ENCODE assay signal across 17 cellular contexts in genomic region chr20:44039741-44040140, GRCh38.
A peak's percentile ranks its signal among the peaks of the same experiment; 100 is the strongest.
DNase-seq lines count a peak whose midpoint lies in the region; ATAC-seq and TF ChIP-seq lines count a peak whose summit lies in the region.
"Had no signal": no experiment of that assay in that cellular context is flagged by ENCODE, and none has a peak within 500 bp of the region (broad histone marks: within the 10 kb centered on the region; RNA-seq: fewer than 3 reads in every experiment).

No MANE protein-coding gene starts in this region.

- H3K27me3 Mint-ChIP-seq in stimulated activated naive CD8-positive, alpha-beta T cell treated with anti-CD3 and anti-CD28 coated beads, Interleukin-15, amount 100 ng/mL, for 72 hours, result peaks cover 42% of the 10 kb centered on the region
- H3K27me3 Mint-ChIP-seq: CD4-positive, CD25-positive, alpha-beta regulatory T cell had no signal

- H3K4me3 Mint-ChIP-seq in stimulated activated naive CD8-positive, alpha-beta T cell treated with anti-CD3 and anti-CD28 coated beads, Interleukin-15, amount 100 ng/mL, for 72 hours, result no peak overlapping the region
- H3K4me3 Mint-ChIP-seq: CD4-positive, CD25-positive, alpha-beta regulatory T cell had no signal

- BruUV-seq in A673 (replicated peaks; lab: Mats Ljungman, UMichigan), result no TSS peak

- no peak for ATAC-seq in stimulated activated naive CD8-positive, alpha-beta T cell treated with anti-CD3 and anti-CD28 coated beads, Interleukin-15, Interleukin-2, amounts not matched to agents 100 U/mL and 50 U/mL, for 24 hours
- ATAC-seq in stimulated activated naive CD8-positive, alpha-beta T cell treated with anti-CD3 and anti-CD28 coated beads, Interleukin-15, amount 100 ng/mL, for 72 hours, result no peak
- ATAC-seq in left lobe of liver, result no peak
- no peak for ATAC-seq in GM19467 (IDR thresholded peaks at IDR 0.05; ENCODE audit: unreplicated experiment)
- ATAC-seq: A549 had no signal

- no peak for TF ChIP-seq EP300 in stomach (IDR thresholded peaks at IDR 0.05)

- no peak overlapping the region for H3K27ac Mint-ChIP-seq in stimulated activated naive CD8-positive, alpha-beta T cell treated with anti-CD3 and anti-CD28 coated beads, Interleukin-15, amount 100 ng/mL, for 72 hours

- TF ChIP-seq POLR2A in stomach (IDR thresholded peaks at IDR 0.05), result no peak

- 78 to 83% (median 80%) methylated on average over 10 of the region's 10 CpGs for WGBS in stomach, 5 donors

- DNase-seq in stimulated activated naive CD8-positive, alpha-beta T cell treated with anti-CD3 and anti-CD28 coated beads, Interleukin-15, Interleukin-2, amounts not matched to agents 100 U/mL and 50 U/mL, for 24 hours, result peak; percentile 1
- no peak for DNase-seq in stimulated activated naive CD8-positive, alpha-beta T cell treated with anti-CD3 and anti-CD28 coated beads, Interleukin-15, amount 100 ng/mL, for 72 hours
- peak; percentile 30 for DNase-seq in left lobe of liver (ENCODE audit: low spot score)
- peak; percentile 16 for DNase-seq in stomach
- no peak for DNase-seq in A673 (ENCODE audit: low spot score)
- no peak for DNase-seq in stimulated activated CD4-positive, alpha-beta T cell treated with anti-CD3 and anti-CD28 coated beads, Interleukin-4, amount 100 ng/mL, for 4 hours
- DNase-seq: CD4-positive, CD25-positive, alpha-beta regulatory T cell; EL; GF-D8; Kasumi-1; NCI-H1694; NCI-H2081 treated with DMSO at 0.1 percent for 48 hours; NCI-H2171 treated with DMSO at 0.1 percent for 48 hours; NCI-H524 treated with DMSO at 0.1 percent for 48 hours; SHP77 had no signal

- no peak overlapping the region for H3K27ac ChIP-seq in stomach
- H3K27ac ChIP-seq in A673 (ENCODE audit: low read depth, low read length, poor library complexity, severe bottlenecking), result no peak overlapping the region
- H3K27ac ChIP-seq: A549 had no signal

- no peaks in the 10 kb centered on the region for H3K36me3 ChIP-seq in stomach
- H3K36me3 ChIP-seq in A673 (ENCODE audit: insufficient read depth, low read length, poor library complexity, severe bottlenecking), result no peaks in the 10 kb centered on the region

- no peaks in the 10 kb centered on the region for H3K9me3 ChIP-seq in stomach
- H3K9me3 ChIP-seq in A673 (ENCODE audit: low read depth, low read length, poor library complexity, severe bottlenecking), result no peaks in the 10 kb centered on the region
- H3K9me3 ChIP-seq: A549 had no signal

- CTCF ChIA-PET in A673 (lab: Charles Lee), result no interaction called here

- H3K27me3 ChIP-seq in stomach, result peaks cover 0 to 40% (median 0%) of the 10 kb centered on the region in 3 donors
- no peaks in the 10 kb centered on the region for H3K27me3 ChIP-seq in A673 (replicated peaks; ENCODE audit: insufficient read depth, low read depth, low read length, poor library complexity)

- intact Hi-C loops in stomach (cut with DNase I; ENCODE audit: low total_unique reads), result no loop called here
- intact Hi-C loops in A673 (cut with micrococcal nuclease; ENCODE audit: unreplicated experiment), result no loop called here

- H3K9me3 Mint-ChIP-seq in stimulated activated naive CD8-positive, alpha-beta T cell treated with anti-CD3 and anti-CD28 coated beads, Interleukin-15, amount 100 ng/mL, for 72 hours, result peaks cover 0 to 5% of the 10 kb centered on the region in 2 donors

- TF ChIP-seq CTCF in stomach (IDR thresholded peaks at IDR 0.05), result no peak
- no peak for TF ChIP-seq CTCF in A673 (conservative IDR thresholded peaks at IDR 0.05; ENCODE audit: low read depth, low read length)

- no peaks in the 10 kb centered on the region for H3K4me1 ChIP-seq in stomach
- H3K4me1 ChIP-seq in A673 (ENCODE audit: insufficient read depth, low read length, poor library complexity, severe bottlenecking), result no peaks in the 10 kb centered on the region
- H3K4me1 ChIP-seq: A549 had no signal

- POLR2A ChIA-PET in A673 (lab: Charles Lee; ENCODE audit: low non-redundant PET), result no interaction called here

- peaks cover 14% of the 10 kb centered on the region for H3K4me1 Mint-ChIP-seq in stimulated activated naive CD8-positive, alpha-beta T cell treated with anti-CD3 and anti-CD28 coated beads, Interleukin-15, amount 100 ng/mL, for 72 hours

- H3K4me3 ChIP-seq in stomach (no peak overlapping the region), A673 (ENCODE audit: low read depth, low read length, poor library complexity, severe bottlenecking) (no peak overlapping the region)
- H3K4me3 ChIP-seq: A549 had no signal

Comparison
In these comparisons a context has a peak if more than half of its experiments do, and no peak if none do; other contexts are left out.
1. DNase-seq: peak in stimulated activated naive CD8-positive, alpha-beta T cell treated with anti-CD3 and anti-CD28 coated beads, Interleukin-15, Interleukin-2, amounts not matched to agents 100 U/mL and 50 U/mL, for 24 hours (single experiment), left lobe of liver (single experiment) and stomach (single experiment); none in stimulated activated naive CD8-positive, alpha-beta T cell treated with anti-CD3 and anti-CD28 coated beads, Interleukin-15, amount 100 ng/mL, for 72 hours (0 of 2), A673 (single experiment) and stimulated activated CD4-positive, alpha-beta T cell treated with anti-CD3 and anti-CD28 coated beads, Interleukin-4, amount 100 ng/mL, for 4 hours (0 of 2).